Comparison of ENCODE assay signal across 1 cellular context in the genomic region with DNA sequence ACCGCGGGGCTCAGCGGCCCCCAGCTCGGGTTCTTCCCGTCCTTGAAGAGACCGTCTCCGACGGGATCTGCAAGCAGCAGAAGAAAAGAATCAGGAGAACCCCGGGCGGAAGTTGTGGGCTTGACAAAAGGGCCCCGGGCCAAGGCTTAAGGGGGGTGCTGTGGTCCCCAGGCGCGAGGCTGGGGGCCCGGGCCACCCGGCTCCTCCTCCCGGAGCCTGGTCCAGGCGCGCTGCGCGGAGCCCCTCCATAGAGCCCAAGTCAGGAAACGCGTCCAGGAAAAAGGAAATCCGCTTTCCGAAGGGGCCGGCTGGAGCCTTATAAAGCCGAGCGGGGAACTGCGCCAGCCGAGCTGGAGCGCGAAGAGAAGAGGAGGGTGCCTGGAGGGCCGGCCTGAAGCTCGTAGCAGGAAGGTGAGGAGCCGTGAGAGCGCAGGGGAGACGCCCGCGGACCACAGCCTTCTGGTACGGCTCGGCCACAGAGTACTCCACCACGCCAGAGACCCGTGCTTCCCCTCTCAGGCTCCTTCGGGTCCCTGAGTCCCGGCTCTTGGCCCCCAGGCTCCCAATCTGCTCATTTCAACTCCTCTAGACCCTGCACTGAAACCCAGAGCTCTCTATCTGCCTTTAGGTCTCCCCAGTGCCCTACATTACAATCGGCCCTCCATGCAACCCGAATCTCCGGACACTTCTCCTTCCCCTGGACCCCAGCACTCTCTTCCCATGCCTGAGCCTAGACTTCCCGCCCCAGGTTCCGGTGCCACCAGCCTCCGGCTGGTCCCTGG.
TF ChIP-seq lines count a peak whose summit lies in the region.

No MANE protein-coding gene starts in this region.

TF ChIP-seq in GM12878, 131 proteins besides CTCF, POLR2A, EP300 and RAD21:
- peak; percentile 70; the same call in 1 of the 2 replicates for TF ChIP-seq EZH2 (IDR thresholded peaks at IDR 0.05; ENCODE audit: borderline replicate concordance, control insufficient read depth, low read depth, low read length)
- TF ChIP-seq E4F1 (IDR thresholded peaks at IDR 0.05; ENCODE audit: borderline replicate concordance, partially characterized antibody), result no peak
- TF ChIP-seq SUZ12 (IDR thresholded peaks at IDR 0.05; ENCODE audit: unreplicated experiment), result peak; percentile 25
- TF ChIP-seq MEF2A (IDR thresholded peaks at IDR 0.05; ENCODE audit: insufficient read depth, low read depth, low read length), result no peak
- TF ChIP-seq, protein P1, sequence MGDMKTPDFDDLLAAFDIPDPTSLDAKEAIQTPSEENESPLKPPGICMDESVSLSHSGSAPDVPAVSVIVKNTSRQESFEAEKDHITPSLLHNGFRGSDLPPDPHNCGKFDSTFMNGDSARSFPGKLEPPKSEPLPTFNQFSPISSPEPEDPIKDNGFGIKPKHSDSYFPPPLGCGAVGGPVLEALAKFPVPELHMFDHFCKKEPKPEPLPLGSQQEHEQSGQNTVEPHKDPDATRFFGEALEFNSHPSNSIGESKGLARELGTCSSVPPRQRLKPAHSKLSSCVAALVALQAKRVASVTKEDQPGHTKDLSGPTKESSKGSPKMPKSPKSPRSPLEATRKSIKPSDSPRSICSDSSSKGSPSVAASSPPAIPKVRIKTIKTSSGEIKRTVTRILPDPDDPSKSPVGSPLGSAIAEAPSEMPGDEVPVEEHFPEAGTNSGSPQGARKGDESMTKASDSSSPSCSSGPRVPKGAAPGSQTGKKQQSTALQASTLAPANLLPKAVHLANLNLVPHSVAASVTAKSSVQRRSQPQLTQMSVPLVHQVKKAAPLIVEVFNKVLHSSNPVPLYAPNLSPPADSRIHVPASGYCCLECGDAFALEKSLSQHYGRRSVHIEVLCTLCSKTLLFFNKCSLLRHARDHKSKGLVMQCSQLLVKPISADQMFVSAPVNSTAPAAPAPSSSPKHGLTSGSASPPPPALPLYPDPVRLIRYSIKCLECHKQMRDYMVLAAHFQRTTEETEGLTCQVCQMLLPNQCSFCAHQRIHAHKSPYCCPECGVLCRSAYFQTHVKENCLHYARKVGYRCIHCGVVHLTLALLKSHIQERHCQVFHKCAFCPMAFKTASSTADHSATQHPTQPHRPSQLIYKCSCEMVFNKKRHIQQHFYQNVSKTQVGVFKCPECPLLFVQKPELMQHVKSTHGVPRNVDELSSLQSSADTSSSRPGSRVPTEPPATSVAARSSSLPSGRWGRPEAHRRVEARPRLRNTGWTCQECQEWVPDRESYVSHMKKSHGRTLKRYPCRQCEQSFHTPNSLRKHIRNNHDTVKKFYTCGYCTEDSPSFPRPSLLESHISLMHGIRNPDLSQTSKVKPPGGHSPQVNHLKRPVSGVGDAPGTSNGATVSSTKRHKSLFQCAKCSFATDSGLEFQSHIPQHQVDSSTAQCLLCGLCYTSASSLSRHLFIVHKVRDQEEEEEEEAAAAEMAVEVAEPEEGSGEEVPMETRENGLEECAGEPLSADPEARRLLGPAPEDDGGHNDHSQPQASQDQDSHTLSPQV (IDR thresholded peaks at IDR 0.05), result no peak
- TF ChIP-seq RBBP5 (conservative IDR thresholded peaks at IDR 0.05), result no peak
